1 cellular context compared by ENCODE assay signal in the genomic region with DNA sequence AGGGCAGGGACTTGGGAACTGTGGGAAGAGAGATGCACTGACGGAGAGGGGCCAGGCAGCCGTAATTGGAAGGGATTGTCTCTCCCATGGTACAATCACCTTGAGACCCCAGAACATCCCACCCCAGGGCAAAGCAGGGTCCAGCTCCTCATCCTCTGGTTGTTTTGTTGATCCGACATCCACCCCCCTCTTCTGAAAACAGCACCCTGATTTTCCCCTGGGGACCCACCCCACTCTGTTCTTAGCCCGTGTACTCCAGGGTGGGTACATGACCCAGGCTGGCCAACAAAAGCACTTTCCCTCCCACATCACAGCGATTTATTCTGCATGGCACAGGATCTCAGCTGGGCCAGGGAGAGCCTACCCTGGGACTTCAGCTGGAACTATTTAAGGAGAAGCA.
TF ChIP-seq lines count a peak whose summit lies in the region.

No MANE protein-coding gene starts in this region.

TF ChIP-seq in IMR-90, 13 proteins besides CTCF, POLR2A, EP300 and RAD21:
- no peak for TF ChIP-seq RFX5 (IDR thresholded peaks at IDR 0.05; ENCODE audit: low read depth, low read length)
- TF ChIP-seq MXI1 (IDR thresholded peaks at IDR 0.05; ENCODE audit: borderline replicate concordance, low read depth, low read length) = no peak
- no peak for TF ChIP-seq CHD1 (IDR thresholded peaks at IDR 0.05; ENCODE audit: low read depth, low read length)
- no peak for TF ChIP-seq RCOR1 (IDR thresholded peaks at IDR 0.05; ENCODE audit: insufficient replicate concordance, low read length)
- TF ChIP-seq SMC3 (IDR thresholded peaks at IDR 0.05; ENCODE audit: low read depth, low read length) = no peak
- no peak for TF ChIP-seq CEBPB (IDR thresholded peaks at IDR 0.05; ENCODE audit: low read depth, low read length)
- TF ChIP-seq MAFK (IDR thresholded peaks at IDR 0.05; ENCODE audit: low read depth, low read length) = no peak
- TF ChIP-seq NFE2L2 (IDR thresholded peaks at IDR 0.05; ENCODE audit: low read depth, low read length) = no peak
- TF ChIP-seq, protein P1, sequence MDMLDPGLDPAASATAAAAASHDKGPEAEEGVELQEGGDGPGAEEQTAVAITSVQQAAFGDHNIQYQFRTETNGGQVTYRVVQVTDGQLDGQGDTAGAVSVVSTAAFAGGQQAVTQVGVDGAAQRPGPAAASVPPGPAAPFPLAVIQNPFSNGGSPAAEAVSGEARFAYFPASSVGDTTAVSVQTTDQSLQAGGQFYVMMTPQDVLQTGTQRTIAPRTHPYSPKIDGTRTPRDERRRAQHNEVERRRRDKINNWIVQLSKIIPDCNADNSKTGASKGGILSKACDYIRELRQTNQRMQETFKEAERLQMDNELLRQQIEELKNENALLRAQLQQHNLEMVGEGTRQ (IDR thresholded peaks at IDR 0.05; ENCODE audit: low read depth, low read length) = no peak
- TF ChIP-seq, protein P2, sequence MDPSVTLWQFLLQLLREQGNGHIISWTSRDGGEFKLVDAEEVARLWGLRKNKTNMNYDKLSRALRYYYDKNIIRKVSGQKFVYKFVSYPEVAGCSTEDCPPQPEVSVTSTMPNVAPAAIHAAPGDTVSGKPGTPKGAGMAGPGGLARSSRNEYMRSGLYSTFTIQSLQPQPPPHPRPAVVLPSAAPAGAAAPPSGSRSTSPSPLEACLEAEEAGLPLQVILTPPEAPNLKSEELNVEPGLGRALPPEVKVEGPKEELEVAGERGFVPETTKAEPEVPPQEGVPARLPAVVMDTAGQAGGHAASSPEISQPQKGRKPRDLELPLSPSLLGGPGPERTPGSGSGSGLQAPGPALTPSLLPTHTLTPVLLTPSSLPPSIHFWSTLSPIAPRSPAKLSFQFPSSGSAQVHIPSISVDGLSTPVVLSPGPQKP (IDR thresholded peaks at IDR 0.05; ENCODE audit: borderline replicate concordance, low read depth, low read length) = no peak
